ENCODE assay signal across 9 cellular contexts in genomic region chr3:172836390-172836997, GRCh38.
DNase-seq lines count a peak whose midpoint lies in the region; ATAC-seq and TF ChIP-seq lines count a peak whose summit lies in the region.
"Had no signal": no experiment of that assay in that cellular context is flagged by ENCODE, and none has a peak within 500 bp of the region (broad histone marks: within the 10 kb centered on the region; RNA-seq: fewer than 3 reads in every experiment).

No MANE protein-coding gene starts in this region.

- peak; percentile 38 for DNase-seq in activated CD4-positive, alpha-beta T cell treated with anti-CD3 and anti-CD28 coated beads for 36 hours
- no peak for DNase-seq in activated CD4-positive, alpha-beta T cell treated with anti-CD3 and anti-CD28 coated beads for 1 hour
- DNase-seq in NCI-H2196 (lab: John Stamatoyannopoulos, UW; ENCODE audit: unreplicated experiment) (peak; percentile 40), astrocyte of the hippocampus (ENCODE audit: low read depth, low spot score) (peak; percentile 62), islet precursor cell (peak; percentile 59), cerebellum (ENCODE audit: low spot score) (no peak), gastrocnemius medialis (no peak)
- DNase-seq: activated naive CD8-positive, alpha-beta T cell treated with anti-CD3 and anti-CD28 coated beads, Interleukin-2, amount 10 ng/mL, durations not matched to agents 7 days and 5 days had no signal

- H3K9me3 Mint-ChIP-seq in activated CD4-positive, alpha-beta T cell treated with anti-CD3 and anti-CD28 coated beads for 36 hours (ENCODE audit: low read depth), result no peaks in the 10 kb centered on the region
- H3K9me3 Mint-ChIP-seq: activated naive CD8-positive, alpha-beta T cell treated with anti-CD3 and anti-CD28 coated beads, Interleukin-2, amount 10 ng/mL, durations not matched to agents 7 days and 5 days had no signal

- H3K36me3 Mint-ChIP-seq in activated CD4-positive, alpha-beta T cell treated with anti-CD3 and anti-CD28 coated beads for 36 hours (ENCODE audit: low read depth), result no peaks in the 10 kb centered on the region
- H3K36me3 Mint-ChIP-seq: activated naive CD8-positive, alpha-beta T cell treated with anti-CD3 and anti-CD28 coated beads, Interleukin-2, amount 10 ng/mL, durations not matched to agents 7 days and 5 days had no signal

- no peak for ATAC-seq in activated CD4-positive, alpha-beta T cell treated with anti-CD3 and anti-CD28 coated beads for 36 hours
- ATAC-seq in HG02763 (IDR thresholded peaks at IDR 0.05; ENCODE audit: unreplicated experiment) (peak; percentile 77), gastrocnemius medialis (no peak)

- peak in 2 of 5 experiments; percentile 11 to 27 for TF ChIP-seq CTCF in gastrocnemius medialis (IDR thresholded peaks at IDR 0.05 in 4 of 5, conservative IDR thresholded peaks at IDR 0.05 in 1 of 5)

- intact Hi-C loops in activated CD4-positive, alpha-beta T cell treated with anti-CD3 and anti-CD28 coated beads for 36 hours (cut with DNase I, micrococcal nuclease), result no loop called here
- intact Hi-C loops in gastrocnemius medialis (cut with DNase I; ENCODE audit: low total_unique reads), result no loop called here

- H3K36me3 ChIP-seq in gastrocnemius medialis, result no peaks in the 10 kb centered on the region

- H3K4me3 Mint-ChIP-seq in activated CD4-positive, alpha-beta T cell treated with anti-CD3 and anti-CD28 coated beads for 36 hours, result no peak overlapping the region
- H3K4me3 Mint-ChIP-seq: activated naive CD8-positive, alpha-beta T cell treated with anti-CD3 and anti-CD28 coated beads, Interleukin-2, amount 10 ng/mL, durations not matched to agents 7 days and 5 days had no signal

- no peak for TF ChIP-seq POLR2A in gastrocnemius medialis (IDR thresholded peaks at IDR 0.05)

- H3K27me3 ChIP-seq in gastrocnemius medialis, result no peaks in the 10 kb centered on the region

- H3K4me1 ChIP-seq in gastrocnemius medialis, result no peaks in the 10 kb centered on the region

- POLR2A ChIA-PET in activated CD4-positive, alpha-beta T cell treated with anti-CD3 and anti-CD28 coated beads for 36 hours (lab: Charles Lee), result interaction anchor here (0.6 kb wide), 1 partner anchor 10 kb away, joined by 3 read pairs; no protein-coding TSS in a partner anchor

- no peak overlapping the region for H3K27ac Mint-ChIP-seq in activated CD4-positive, alpha-beta T cell treated with anti-CD3 and anti-CD28 coated beads for 36 hours
- H3K27ac Mint-ChIP-seq: activated naive CD8-positive, alpha-beta T cell treated with anti-CD3 and anti-CD28 coated beads, Interleukin-2, amount 10 ng/mL, durations not matched to agents 7 days and 5 days had no signal

- H3K9me3 ChIP-seq in gastrocnemius medialis, result no peaks in the 10 kb centered on the region

- H3K27me3 Mint-ChIP-seq in activated CD4-positive, alpha-beta T cell treated with anti-CD3 and anti-CD28 coated beads for 36 hours, result peaks cover 8% of the 10 kb centered on the region
- H3K27me3 Mint-ChIP-seq: activated naive CD8-positive, alpha-beta T cell treated with anti-CD3 and anti-CD28 coated beads, Interleukin-2, amount 10 ng/mL, durations not matched to agents 7 days and 5 days had no signal

- no peaks in the 10 kb centered on the region for H3K4me1 Mint-ChIP-seq in activated CD4-positive, alpha-beta T cell treated with anti-CD3 and anti-CD28 coated beads for 36 hours
- H3K4me1 Mint-ChIP-seq: activated naive CD8-positive, alpha-beta T cell treated with anti-CD3 and anti-CD28 coated beads, Interleukin-2, amount 10 ng/mL, durations not matched to agents 7 days and 5 days had no signal

- no peak overlapping the region for H3K27ac ChIP-seq in gastrocnemius medialis

- H3K4me3 ChIP-seq in gastrocnemius medialis, result no peak overlapping the region

- in situ Hi-C loops in gastrocnemius medialis (cut with MboI; ENCODE audit: low sequenced_read_pairs in 4 of 4), result loop anchor here in 1 of 4 donors (25.0 kb wide), 1 partner anchor 201 kb away; no protein-coding TSS in a partner anchor

- CTCF ChIA-PET in activated CD4-positive, alpha-beta T cell treated with anti-CD3 and anti-CD28 coated beads for 36 hours (lab: Charles Lee), result no interaction called here

Comparison
In these comparisons a context has a peak if more than half of its experiments do, and no peak if none do; other contexts are left out.
1. DNase-seq: peak in activated CD4-positive, alpha-beta T cell treated with anti-CD3 and anti-CD28 coated beads for 36 hours (single experiment), NCI-H2196 (single experiment), astrocyte of the hippocampus (single experiment) and islet precursor cell (single experiment); none in activated CD4-positive, alpha-beta T cell treated with anti-CD3 and anti-CD28 coated beads for 1 hour (single experiment), cerebellum (single experiment) and gastrocnemius medialis (0 of 2).